2 cellular contexts compared by ENCODE assay signal in the genomic region with DNA sequence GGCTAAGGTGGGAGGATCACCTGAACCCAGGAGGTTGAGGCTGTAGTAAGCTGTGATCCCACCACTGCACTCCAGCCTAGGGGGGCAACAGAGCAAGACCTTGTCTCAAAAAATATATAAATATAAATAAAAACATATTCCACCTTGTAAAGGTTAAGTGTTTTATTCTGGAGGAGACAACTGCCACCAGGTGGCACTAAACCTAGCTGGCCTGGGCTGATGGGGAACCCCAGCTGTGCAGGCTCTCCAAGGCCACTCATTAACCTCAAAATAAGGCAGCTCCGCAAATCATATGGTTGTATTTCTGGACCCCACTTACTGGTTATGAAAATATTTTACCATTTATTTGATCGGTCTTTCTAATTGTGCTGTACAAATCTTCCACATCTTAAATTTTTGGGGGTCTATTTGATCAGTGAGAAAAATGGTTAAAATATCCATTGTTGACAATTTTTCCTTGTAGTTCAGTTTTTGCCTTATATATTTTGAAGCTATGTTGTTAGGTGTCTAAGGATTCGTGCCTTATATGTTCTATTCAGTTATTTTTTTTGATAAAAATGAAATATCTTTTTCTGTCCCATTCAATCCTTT.
TF ChIP-seq lines count a peak whose summit lies in the region.

No MANE protein-coding gene starts in this region.

TF ChIP-seq in HEK293T, 16 proteins besides CTCF, POLR2A, EP300 and RAD21:
- TF ChIP-seq PKNOX1 (IDR thresholded peaks at IDR 0.05) (no peak), ZNF384 (IDR thresholded peaks at IDR 0.05) (no peak), BHLHE40 (IDR thresholded peaks at IDR 0.05; ENCODE audit: borderline replicate concordance) (no peak), HDGF (IDR thresholded peaks at IDR 0.05; ENCODE audit: borderline replicate concordance) (no peak), FOXK2 (IDR thresholded peaks at IDR 0.05) (no peak), FOXA1 (IDR thresholded peaks at IDR 0.05) (no peak), TARDBP (IDR thresholded peaks at IDR 0.05) (no peak), CTBP1 (IDR thresholded peaks at IDR 0.05; ENCODE audit: borderline replicate concordance) (no peak), ELF4 (IDR thresholded peaks at IDR 0.05) (no peak), SP1 (IDR thresholded peaks at IDR 0.05) (no peak), FOXM1 (IDR thresholded peaks at IDR 0.05; ENCODE audit: borderline replicate concordance) (no peak), SUZ12 (IDR thresholded peaks at IDR 0.05) (no peak), LEF1 (IDR thresholded peaks at IDR 0.05; ENCODE audit: borderline replicate concordance) (no peak), L3MBTL2 (conservative IDR thresholded peaks at IDR 0.05) (no peak), ARNT (IDR thresholded peaks at IDR 0.05) (no peak), NFRKB (IDR thresholded peaks at IDR 0.05) (no peak)

TF ChIP-seq in endothelial cell of umbilical vein, 7 proteins besides CTCF, POLR2A, EP300 and RAD21:
- TF ChIP-seq MYC (IDR thresholded peaks at IDR 0.05; ENCODE audit: low read depth, low read length) (no peak), JUN (IDR thresholded peaks at IDR 0.05; ENCODE audit: borderline replicate concordance, insufficient read depth, insufficient read length, low read depth) (no peak)
